ENCODE assay signal across 16 cellular contexts in genomic region chr2:9481257-9481922, GRCh38. TPM values are rescaled to one million over a fixed set of nuclear protein-coding genes. Genes with fewer than 3 reads are reported as not detected.
DNase-seq lines count a peak whose midpoint lies in the region; ATAC-seq and TF ChIP-seq lines count a peak whose summit lies in the region.
"Had no signal": no experiment of that assay in that cellular context is flagged by ENCODE, and none has a peak within 500 bp of the region (broad histone marks: within the 10 kb centered on the region; RNA-seq: fewer than 3 reads in every experiment).

No MANE protein-coding gene starts in this region.

- H3K4me3 ChIP-seq in fibroblast of mammary gland (ENCODE audit: control insufficient read depth, low read depth, low read length), result no peak overlapping the region
- no peak overlapping the region for H3K4me3 ChIP-seq in naive thymus-derived CD4-positive, alpha-beta T cell (ENCODE audit: low read length)
- H3K4me3 ChIP-seq: heart left ventricle, tibial artery had no signal

- H3K9me3 Mint-ChIP-seq in activated CD8-positive, alpha-beta T cell treated with anti-CD3 and anti-CD28 coated beads for 36 hours, result no peaks in the 10 kb centered on the region
- no peaks in the 10 kb centered on the region for H3K9me3 Mint-ChIP-seq in activated CD8-positive, alpha-beta T cell treated with anti-CD3 and anti-CD28 coated beads, Interleukin-2, amount 10 ng/mL, durations not matched to agents 7 days and 5 days (ENCODE audit: insufficient read depth)
- peaks cover 0 to 2% (median 0%) of the 10 kb centered on the region in 11 donors for H3K9me3 Mint-ChIP-seq in naive thymus-derived CD4-positive, alpha-beta T cell
- H3K9me3 Mint-ChIP-seq in activated T-cell treated with anti-CD3 and anti-CD28 coated beads, Interleukin-2, amount 50 U/mL, for 72 hours, result no peaks in the 10 kb centered on the region
- no peaks in the 10 kb centered on the region for H3K9me3 Mint-ChIP-seq in stimulated activated memory B cell treated with anti-CD40 and anti-IgM and Interleukin-4, amounts not matched to agents 10 μg/mL and 1 μg/mL and 100 μg/mL, for 72 hours
- H3K9me3 Mint-ChIP-seq: activated naive CD4-positive, alpha-beta T cell treated with anti-CD3 and anti-CD28 coated beads, Interleukin-2, amount 10 ng/mL, durations not matched to agents 7 days and 5 days; CD8-positive, alpha-beta memory T cell had no signal

- peaks cover 0 to 4% of the 10 kb centered on the region in 2 donors for H3K4me1 ChIP-seq in naive thymus-derived CD4-positive, alpha-beta T cell (ENCODE audit: control insufficient read depth in 2 of 2, insufficient read depth in 2 of 2, low read length in 2 of 2)

- TF ChIP-seq CTCF in activated CD8-positive, alpha-beta T cell treated with anti-CD3 and anti-CD28 coated beads for 36 hours (IDR thresholded peaks at IDR 0.05), result no peak
- no peak for TF ChIP-seq CTCF in fibroblast of mammary gland (conservative IDR thresholded peaks at IDR 0.05; ENCODE audit: control insufficient read depth, insufficient read depth, low read depth, low read length)

- intact Hi-C loops in activated CD8-positive, alpha-beta T cell treated with anti-CD3 and anti-CD28 coated beads for 36 hours (cut with micrococcal nuclease), result no loop called here
- intact Hi-C loops in naive thymus-derived CD4-positive, alpha-beta T cell (cut with micrococcal nuclease), result no loop called here

- ATAC-seq in activated CD8-positive, alpha-beta T cell treated with anti-CD3 and anti-CD28 coated beads for 36 hours, result no peak
- ATAC-seq in activated CD8-positive, alpha-beta T cell treated with anti-CD3 and anti-CD28 coated beads, Interleukin-2, amount 10 ng/mL, durations not matched to agents 7 days and 5 days, result no peak
- ATAC-seq in SK-N-SH treated with all-trans-retinoic acid at 6 μM for 48 hours, result peak; percentile 67
- no peak for ATAC-seq in naive thymus-derived CD4-positive, alpha-beta T cell
- no peak for ATAC-seq in activated T-cell treated with anti-CD3 and anti-CD28 coated beads, Interleukin-2, amount 50 U/mL, for 72 hours (replicated peaks in 1 of 2)
- ATAC-seq in stimulated activated memory B cell treated with anti-CD40 and anti-IgM and Interleukin-4, amounts not matched to agents 10 μg/mL and 1 μg/mL and 100 μg/mL, for 72 hours, result no peak
- ATAC-seq: activated CD8-positive, alpha-beta memory T cell treated with anti-CD3 and anti-CD28 coated beads, Interleukin-2, amount 10 ng/mL, durations not matched to agents 7 days and 5 days; left colon had no signal

- H3K27ac Mint-ChIP-seq in activated CD8-positive, alpha-beta T cell treated with anti-CD3 and anti-CD28 coated beads for 36 hours, result peak overlapping the region; percentile 18
- H3K27ac Mint-ChIP-seq in activated CD8-positive, alpha-beta T cell treated with anti-CD3 and anti-CD28 coated beads, Interleukin-2, amount 10 ng/mL, durations not matched to agents 7 days and 5 days, result no peak overlapping the region
- H3K27ac Mint-ChIP-seq in naive thymus-derived CD4-positive, alpha-beta T cell, result peak overlapping the region in 4 of 9 donors; percentile 35 to 65 (median 44)
- no peak overlapping the region for H3K27ac Mint-ChIP-seq in activated T-cell treated with anti-CD3 and anti-CD28 coated beads, Interleukin-2, amount 50 U/mL, for 72 hours
- H3K27ac Mint-ChIP-seq in stimulated activated memory B cell treated with anti-CD40 and anti-IgM and Interleukin-4, amounts not matched to agents 10 μg/mL and 1 μg/mL and 100 μg/mL, for 72 hours, result no peak overlapping the region
- H3K27ac Mint-ChIP-seq: activated CD8-positive, alpha-beta memory T cell treated with anti-CD3 and anti-CD28 coated beads, Interleukin-2, amount 10 ng/mL, durations not matched to agents 7 days and 5 days; activated naive CD4-positive, alpha-beta T cell treated with anti-CD3 and anti-CD28 coated beads, Interleukin-2, amount 10 ng/mL, durations not matched to agents 7 days and 5 days had no signal

- H3K27me3 ChIP-seq in naive thymus-derived CD4-positive, alpha-beta T cell (ENCODE audit: control insufficient read depth in 2 of 2, insufficient read depth in 2 of 2, low read length in 2 of 2), result no peaks in the 10 kb centered on the region
- H3K27me3 ChIP-seq: heart left ventricle, tibial artery had no signal

- no peak overlapping the region for H3K4me3 Mint-ChIP-seq in activated CD8-positive, alpha-beta T cell treated with anti-CD3 and anti-CD28 coated beads for 36 hours
- no peak overlapping the region for H3K4me3 Mint-ChIP-seq in activated CD8-positive, alpha-beta T cell treated with anti-CD3 and anti-CD28 coated beads, Interleukin-2, amount 10 ng/mL, durations not matched to agents 7 days and 5 days
- H3K4me3 Mint-ChIP-seq in naive thymus-derived CD4-positive, alpha-beta T cell, result no peak overlapping the region
- no peak overlapping the region for H3K4me3 Mint-ChIP-seq in activated T-cell treated with anti-CD3 and anti-CD28 coated beads, Interleukin-2, amount 50 U/mL, for 72 hours
- H3K4me3 Mint-ChIP-seq in stimulated activated memory B cell treated with anti-CD40 and anti-IgM and Interleukin-4, amounts not matched to agents 10 μg/mL and 1 μg/mL and 100 μg/mL, for 72 hours, result no peak overlapping the region
- H3K4me3 Mint-ChIP-seq: activated CD8-positive, alpha-beta memory T cell treated with anti-CD3 and anti-CD28 coated beads, Interleukin-2, amount 10 ng/mL, durations not matched to agents 7 days and 5 days; activated naive CD4-positive, alpha-beta T cell treated with anti-CD3 and anti-CD28 coated beads, Interleukin-2, amount 10 ng/mL, durations not matched to agents 7 days and 5 days; CD8-positive, alpha-beta memory T cell had no signal

- CTCF ChIA-PET in activated CD8-positive, alpha-beta T cell treated with anti-CD3 and anti-CD28 coated beads for 36 hours (lab: Charles Lee), result interaction anchor here (0.6 to 1.2 kb wide), 3 partner anchors 11 to 74 kb away, joined by 3 to 5 read pairs (median 3); partner anchors contain the start of gene ADAM17
- CTCF ChIA-PET in activated CD8-positive, alpha-beta T cell treated with anti-CD3 and anti-CD28 coated beads, Interleukin-2, amount 10 ng/mL, durations not matched to agents 7 days and 5 days (lab: Charles Lee), result no interaction called here
- CTCF ChIA-PET in naive thymus-derived CD4-positive, alpha-beta T cell (lab: Charles Lee), result no interaction called here

- peaks cover 59% of the 10 kb centered on the region for H3K36me3 Mint-ChIP-seq in activated CD8-positive, alpha-beta T cell treated with anti-CD3 and anti-CD28 coated beads for 36 hours (ENCODE audit: low read depth)
- H3K36me3 Mint-ChIP-seq in activated CD8-positive, alpha-beta T cell treated with anti-CD3 and anti-CD28 coated beads, Interleukin-2, amount 10 ng/mL, durations not matched to agents 7 days and 5 days (ENCODE audit: low read depth), result peaks cover 78% of the 10 kb centered on the region
- H3K36me3 Mint-ChIP-seq in naive thymus-derived CD4-positive, alpha-beta T cell, result peaks cover 4 to 42% (median 16%) of the 10 kb centered on the region in 5 donors
- peaks cover 7 to 26% of the 10 kb centered on the region in 2 donors for H3K36me3 Mint-ChIP-seq in activated T-cell treated with anti-CD3 and anti-CD28 coated beads, Interleukin-2, amount 50 U/mL, for 72 hours (ENCODE audit: insufficient read depth in 2 of 2)
- peaks cover 59% of the 10 kb centered on the region for H3K36me3 Mint-ChIP-seq in stimulated activated memory B cell treated with anti-CD40 and anti-IgM and Interleukin-4, amounts not matched to agents 10 μg/mL and 1 μg/mL and 100 μg/mL, for 72 hours

- no peak for DNase-seq in activated CD8-positive, alpha-beta T cell treated with anti-CD3 and anti-CD28 coated beads for 36 hours
- no peak for DNase-seq in activated CD8-positive, alpha-beta T cell treated with anti-CD3 and anti-CD28 coated beads, Interleukin-2, amount 10 ng/mL, durations not matched to agents 7 days and 5 days
- peak; percentile 24 for DNase-seq in fibroblast of mammary gland (ENCODE audit: low read depth)
- peak; percentile 18 for DNase-seq in stimulated activated CD8-positive, alpha-beta memory T cell treated with anti-CD3 and anti-CD28 coated beads, Interleukin-4, amount 100 ng/mL, for 48 hours
- DNase-seq in naive thymus-derived CD4-positive, alpha-beta T cell, result no peak
- DNase-seq in activated T-cell treated with anti-CD3 and anti-CD28 coated beads, Interleukin-2, amount 50 U/mL, for 72 hours, result no peak
- DNase-seq: 8988T; activated CD8-positive, alpha-beta memory T cell treated with anti-CD3 and anti-CD28 coated beads, Interleukin-2, amount 10 ng/mL, durations not matched to agents 7 days and 5 days; activated naive CD4-positive, alpha-beta T cell treated with anti-CD3 and anti-CD28 coated beads, Interleukin-2, amount 10 ng/mL, durations not matched to agents 7 days and 5 days; CD8-positive, alpha-beta memory T cell; heart left ventricle; left colon; NCI-H2081 treated with DMSO at 0.1 percent for 48 hours; tibial artery had no signal

- no peak overlapping the region for H3K27ac ChIP-seq in naive thymus-derived CD4-positive, alpha-beta T cell (ENCODE audit: low read depth, low read length)
- H3K27ac ChIP-seq: tibial artery had no signal

- POLR2A ChIA-PET in activated CD8-positive, alpha-beta T cell treated with anti-CD3 and anti-CD28 coated beads for 36 hours (lab: Charles Lee), result interaction anchor here (0.6 to 0.9 kb wide), 2 partner anchors 59 to 768 kb away, joined by 3 read pairs; no protein-coding TSS in a partner anchor
- POLR2A ChIA-PET in activated CD8-positive, alpha-beta T cell treated with anti-CD3 and anti-CD28 coated beads, Interleukin-2, amount 10 ng/mL, durations not matched to agents 7 days and 5 days (lab: Charles Lee), result no interaction called here
- POLR2A ChIA-PET in naive thymus-derived CD4-positive, alpha-beta T cell (lab: Charles Lee), result no interaction called here

- peaks cover 7 to 66% (median 8%) of the 10 kb centered on the region in 3 experiments for H3K36me3 ChIP-seq in naive thymus-derived CD4-positive, alpha-beta T cell (ENCODE audit: control insufficient read depth in 2 of 3, insufficient read depth in 3 of 3, low read length in 3 of 3)

- no peaks in the 10 kb centered on the region for H3K9me3 ChIP-seq in naive thymus-derived CD4-positive, alpha-beta T cell (ENCODE audit: control insufficient read depth in 2 of 3, low read length in 3 of 3)
- H3K9me3 ChIP-seq: heart left ventricle, tibial artery had no signal

- H3K27me3 Mint-ChIP-seq in activated CD8-positive, alpha-beta T cell treated with anti-CD3 and anti-CD28 coated beads for 36 hours, result no peaks in the 10 kb centered on the region
- no peaks in the 10 kb centered on the region for H3K27me3 Mint-ChIP-seq in activated CD8-positive, alpha-beta T cell treated with anti-CD3 and anti-CD28 coated beads, Interleukin-2, amount 10 ng/mL, durations not matched to agents 7 days and 5 days (ENCODE audit: low read depth)
- H3K27me3 Mint-ChIP-seq in naive thymus-derived CD4-positive, alpha-beta T cell, result no peaks in the 10 kb centered on the region
- H3K27me3 Mint-ChIP-seq in activated T-cell treated with anti-CD3 and anti-CD28 coated beads, Interleukin-2, amount 50 U/mL, for 72 hours (ENCODE audit: low read depth), result no peaks in the 10 kb centered on the region
- no peaks in the 10 kb centered on the region for H3K27me3 Mint-ChIP-seq in stimulated activated memory B cell treated with anti-CD40 and anti-IgM and Interleukin-4, amounts not matched to agents 10 μg/mL and 1 μg/mL and 100 μg/mL, for 72 hours
- H3K27me3 Mint-ChIP-seq: activated CD8-positive, alpha-beta memory T cell treated with anti-CD3 and anti-CD28 coated beads, Interleukin-2, amount 10 ng/mL, durations not matched to agents 7 days and 5 days; activated naive CD4-positive, alpha-beta T cell treated with anti-CD3 and anti-CD28 coated beads, Interleukin-2, amount 10 ng/mL, durations not matched to agents 7 days and 5 days; CD8-positive, alpha-beta memory T cell had no signal

- peaks cover 30% of the 10 kb centered on the region for H3K4me1 Mint-ChIP-seq in activated CD8-positive, alpha-beta T cell treated with anti-CD3 and anti-CD28 coated beads for 36 hours (ENCODE audit: low read depth)
- H3K4me1 Mint-ChIP-seq in activated CD8-positive, alpha-beta T cell treated with anti-CD3 and anti-CD28 coated beads, Interleukin-2, amount 10 ng/mL, durations not matched to agents 7 days and 5 days (ENCODE audit: low read depth), result peaks cover 22% of the 10 kb centered on the region
- H3K4me1 Mint-ChIP-seq in naive thymus-derived CD4-positive, alpha-beta T cell, result peaks cover 15 to 35% (median 29%) of the 10 kb centered on the region in 7 donors
- peaks cover 29% of the 10 kb centered on the region for H3K4me1 Mint-ChIP-seq in activated T-cell treated with anti-CD3 and anti-CD28 coated beads, Interleukin-2, amount 50 U/mL, for 72 hours (ENCODE audit: low read depth)
- peaks cover 43% of the 10 kb centered on the region for H3K4me1 Mint-ChIP-seq in stimulated activated memory B cell treated with anti-CD40 and anti-IgM and Interleukin-4, amounts not matched to agents 10 μg/mL and 1 μg/mL and 100 μg/mL, for 72 hours

RNA-seq across cellular contexts. Expression of gene IAH1, which starts 7.0 kb away (rescaled TPM):
- 10 to 100 TPM; 64.9 to 67.3 TPM for total RNA-seq in activated CD8-positive, alpha-beta T cell treated with anti-CD3 and anti-CD28 coated beads for 36 hours
- 10 to 100 TPM; 71.7 to 73.3 TPM for total RNA-seq in activated CD8-positive, alpha-beta T cell treated with anti-CD3 and anti-CD28 coated beads, Interleukin-2, amount 10 ng/mL, durations not matched to agents 7 days and 5 days
- 10 to 100 TPM; 43.9 to 62.7 (median 49.7) TPM for total RNA-seq in naive thymus-derived CD4-positive, alpha-beta T cell
- polyA plus RNA-seq in naive thymus-derived CD4-positive, alpha-beta T cell, result 10 to 100 TPM; 74.4 to 77.5 TPM
- total RNA-seq in activated T-cell treated with anti-CD3 and anti-CD28 coated beads, Interleukin-2, amount 50 U/mL, for 72 hours, result 10 to 100 TPM; 70.4 to 75.9 TPM

RNA-seq across cellular contexts. Expression of gene CPSF3, which starts 57.9 kb away (rescaled TPM):
- 10 to 100 TPM; 72.2 to 73.0 TPM for total RNA-seq in activated CD8-positive, alpha-beta T cell treated with anti-CD3 and anti-CD28 coated beads for 36 hours
- 10 to 100 TPM; 54.1 to 55.2 TPM for total RNA-seq in activated CD8-positive, alpha-beta T cell treated with anti-CD3 and anti-CD28 coated beads, Interleukin-2, amount 10 ng/mL, durations not matched to agents 7 days and 5 days
- total RNA-seq in naive thymus-derived CD4-positive, alpha-beta T cell, result 10 to 100 TPM; 18.0 to 47.8 (median 21.7) TPM
- 10 to 100 TPM; 22.2 to 27.7 TPM for polyA plus RNA-seq in naive thymus-derived CD4-positive, alpha-beta T cell
- 10 to 100 TPM; 62.3 to 75.0 TPM for total RNA-seq in activated T-cell treated with anti-CD3 and anti-CD28 coated beads, Interleukin-2, amount 50 U/mL, for 72 hours

RNA-seq across cellular contexts. Expression of gene ITGB1BP1, which starts 58.1 kb away (rescaled TPM):
- total RNA-seq in activated CD8-positive, alpha-beta T cell treated with anti-CD3 and anti-CD28 coated beads for 36 hours, result 100 to 1,000 TPM; 111 to 117 TPM
- total RNA-seq in activated CD8-positive, alpha-beta T cell treated with anti-CD3 and anti-CD28 coated beads, Interleukin-2, amount 10 ng/mL, durations not matched to agents 7 days and 5 days, result 100 to 1,000 TPM; 170 to 177 TPM
- 100 to 1,000 TPM in 1 of 5 experiments, 10 to 100 TPM in 4; 45.1 to 107 (median 54.3) TPM for total RNA-seq in naive thymus-derived CD4-positive, alpha-beta T cell
- polyA plus RNA-seq in naive thymus-derived CD4-positive, alpha-beta T cell, result 100 to 1,000 TPM; 109 to 123 TPM
- total RNA-seq in activated T-cell treated with anti-CD3 and anti-CD28 coated beads, Interleukin-2, amount 50 U/mL, for 72 hours, result 100 to 1,000 TPM in 1 of 2 donors, 10 to 100 TPM in 1; 79.5 to 132 TPM

Comparison
In these comparisons a context has a peak if more than half of its experiments do, and no peak if none do; other contexts are left out.
1. DNase-seq: peak in fibroblast of mammary gland (single experiment) and stimulated activated CD8-positive, alpha-beta memory T cell treated with anti-CD3 and anti-CD28 coated beads, Interleukin-4, amount 100 ng/mL, for 48 hours (single experiment); none in activated CD8-positive, alpha-beta T cell treated with anti-CD3 and anti-CD28 coated beads for 36 hours (single experiment), activated CD8-positive, alpha-beta T cell treated with anti-CD3 and anti-CD28 coated beads, Interleukin-2, amount 10 ng/mL, durations not matched to agents 7 days and 5 days (single experiment), naive thymus-derived CD4-positive, alpha-beta T cell (0 of 9) and activated T-cell treated with anti-CD3 and anti-CD28 coated beads, Interleukin-2, amount 50 U/mL, for 72 hours (0 of 2).